In genomic region chr1:202214089-202214843, GRCh38 we compare ENCODE assay signal across 9 cellular contexts. TPM values are rescaled to one million over a fixed set of nuclear protein-coding genes. Genes with fewer than 3 reads are reported as not detected.
DNase-seq lines count a peak whose midpoint lies in the region; ATAC-seq and TF ChIP-seq lines count a peak whose summit lies in the region.
"Had no signal": no experiment of that assay in that cellular context is flagged by ENCODE, and none has a peak within 500 bp of the region (broad histone marks: within the 10 kb centered on the region; RNA-seq: fewer than 3 reads in every experiment).

No MANE protein-coding gene starts in this region.

- H3K4me3 Mint-ChIP-seq in brain: peak overlapping the region; percentile 67 to 79 (median 72)

- TF ChIP-seq EP300 in stomach (IDR thresholded peaks at IDR 0.05): no peak

- TF ChIP-seq POLR2A in stomach (IDR thresholded peaks at IDR 0.05): no peak

- TF ChIP-seq CTCF in brain (conservative IDR thresholded peaks at IDR 0.05) (no peak), kidney epithelial cell (IDR thresholded peaks at IDR 0.05; ENCODE audit: insufficient read depth, low read length, poor library complexity, severe bottlenecking) (no peak), stomach (IDR thresholded peaks at IDR 0.05) (no peak)

- H3K4me3 ChIP-seq in kidney epithelial cell (ENCODE audit: low read depth, low read length) (peak overlapping the region; percentile 21), stomach (peak overlapping the region; percentile 27 to 48 (median 30))

- peak overlapping the region in 1 of 5 experiments; percentile 3 for H3K27ac Mint-ChIP-seq in brain

- no peaks in the 10 kb centered on the region for H3K36me3 Mint-ChIP-seq in brain

- no peak overlapping the region for H3K27ac ChIP-seq in stomach

- no peaks in the 10 kb centered on the region for H3K9me3 ChIP-seq in stomach

- peaks cover 83% of the 10 kb centered on the region for H3K27me3 Mint-ChIP-seq in brain

- intact Hi-C loops in stomach (cut with DNase I; ENCODE audit: low total_unique reads): no loop called here

- H3K36me3 ChIP-seq in kidney epithelial cell (ENCODE audit: control insufficient read depth, insufficient read depth, low read length) (no peaks in the 10 kb centered on the region), stomach (no peaks in the 10 kb centered on the region)

- no peak for ATAC-seq in HG03280 (IDR thresholded peaks at IDR 0.05; ENCODE audit: unreplicated experiment)

- peaks cover 7 to 13% (median 11%) of the 10 kb centered on the region in 4 donors for H3K4me1 ChIP-seq in stomach

- H3K4me1 Mint-ChIP-seq in brain: peaks cover 19% of the 10 kb centered on the region

- WGBS in stomach, 5 donors: 5% methylated on average over 41 to 56 of the region's 56 CpGs

- peaks cover 62% of the 10 kb centered on the region for H3K27me3 ChIP-seq in kidney epithelial cell (ENCODE audit: control insufficient read depth, insufficient read depth, low read length)
- peaks cover 0 to 81% (median 41%) of the 10 kb centered on the region in 3 donors for H3K27me3 ChIP-seq in stomach

- peaks cover 0 to 11% (median 4%) of the 10 kb centered on the region in 5 experiments for H3K9me3 Mint-ChIP-seq in brain

- DNase-seq in NCI-H748 (lab: John Stamatoyannopoulos, UW; ENCODE audit: unreplicated experiment) (peak; percentile 47), NCI-H748 treated with DMSO at 0.1 percent for 48 hours (lab: John Stamatoyannopoulos, UW) (no peak), kidney epithelial cell (ENCODE audit: low read depth) (no peak), stomach (no peak), middle frontal gyrus (ENCODE audit: extremely low spot score, low spot score) (no peak), activated gamma-delta T cell (lab: John Stamatoyannopoulos, UW) (no peak)
- DNase-seq: activated effector memory CD4-positive, alpha-beta T cell treated with Interleukin-2 at 50 U/mL for 16 hours had no signal

RNA-seq across cellular contexts. Expression of gene LGR6, which starts 20.7 kb away (rescaled TPM):
- polyA plus RNA-seq in brain (ENCODE audit: insufficient read depth, low read depth, low replicate concordance) (0.66 TPM), stomach (1 to 10 TPM in 1 of 3 donors, under 1 TPM in 1, not detected in 1; 0.15 to 3.5 TPM)
- total RNA-seq in kidney epithelial cell (0.08 and 0.68 TPM in 2 replicates), stomach (under 1 TPM in 2 of 5 donors, not detected in 3; 0.43 to 0.73 TPM)

RNA-seq across cellular contexts. Expression of gene PTPN7, which starts 53.9 kb away (rescaled TPM):
- polyA plus RNA-seq in brain (ENCODE audit: insufficient read depth, low read depth, low replicate concordance) (0.29 TPM), stomach (1 to 10 TPM; 1.8 to 4.4 (median 2.1) TPM)
- total RNA-seq in kidney epithelial cell (2.3 and 2.6 TPM in 2 replicates), stomach (10 to 100 TPM in 1 of 5 donors, 1 to 10 TPM in 3, not detected in 1; 2.0 to 16.3 (median 4.6) TPM)
